In genomic region chr1:67458663-67459062, GRCh38 we compare ENCODE assay signal across 21 cellular contexts.
"Had no signal": no experiment of that assay in that cellular context is flagged by ENCODE, and none has a peak within 500 bp of the region (broad histone marks: within the 10 kb centered on the region; RNA-seq: fewer than 3 reads in every experiment).

No MANE protein-coding gene starts in this region.

- H3K4me3 ChIP-seq: colonic mucosa, heart right ventricle, lower lobe of right lung, sigmoid colon, thoracic aorta, upper lobe of right lung had no signal

- H3K36me3 ChIP-seq: colonic mucosa, heart right ventricle, lower lobe of right lung, sigmoid colon, thoracic aorta, upper lobe of right lung had no signal

- H3K36me3 Mint-ChIP-seq: activated CD4-positive, alpha-beta memory T cell treated with anti-CD3 and anti-CD28 coated beads for 36 hours; activated naive CD4-positive, alpha-beta T cell treated with anti-CD3 and anti-CD28 coated beads, Interleukin-2, amount 10 ng/mL, durations not matched to agents 7 days and 5 days; naive B cell; stimulated activated naive B cell treated with anti-CD40 and anti-IgM and Interleukin-4, amounts not matched to agents 10 μg/mL and 1 μg/mL and 100 μg/mL, for 72 hours had no signal

- H3K27ac Mint-ChIP-seq: activated B cell treated with CpG ODN at 0.5 μM for 24 hours; activated CD4-positive, alpha-beta memory T cell treated with anti-CD3 and anti-CD28 coated beads for 36 hours; activated naive CD4-positive, alpha-beta T cell treated with anti-CD3 and anti-CD28 coated beads, Interleukin-2, amount 10 ng/mL, durations not matched to agents 7 days and 5 days; stimulated activated naive B cell treated with anti-CD40 and anti-IgM and Interleukin-4, amounts not matched to agents 10 μg/mL and 1 μg/mL and 100 μg/mL, for 72 hours had no signal

- H3K4me3 Mint-ChIP-seq: activated B cell treated with CpG ODN at 0.5 μM for 24 hours; activated CD4-positive, alpha-beta memory T cell treated with anti-CD3 and anti-CD28 coated beads for 36 hours; activated naive CD4-positive, alpha-beta T cell treated with anti-CD3 and anti-CD28 coated beads, Interleukin-2, amount 10 ng/mL, durations not matched to agents 7 days and 5 days; naive B cell; neural crest cell; stimulated activated naive B cell treated with anti-CD40 and anti-IgM and Interleukin-4, amounts not matched to agents 10 μg/mL and 1 μg/mL and 100 μg/mL, for 72 hours had no signal

- H3K4me1 Mint-ChIP-seq: activated B cell treated with CpG ODN at 0.5 μM for 24 hours; activated naive CD4-positive, alpha-beta T cell treated with anti-CD3 and anti-CD28 coated beads, Interleukin-2, amount 10 ng/mL, durations not matched to agents 7 days and 5 days; naive B cell; stimulated activated naive B cell treated with anti-CD40 and anti-IgM and Interleukin-4, amounts not matched to agents 10 μg/mL and 1 μg/mL and 100 μg/mL, for 72 hours had no signal

- DNase-seq: activated B cell treated with CpG ODN at 0.5 μM for 24 hours; activated CD4-positive, alpha-beta memory T cell treated with anti-CD3 and anti-CD28 coated beads for 36 hours; activated CD4-positive, alpha-beta T cell treated with anti-CD3 and anti-CD28 coated beads for 4 hours; activated naive CD4-positive, alpha-beta T cell treated with anti-CD3 and anti-CD28 coated beads, Interleukin-2, amount 10 ng/mL, durations not matched to agents 7 days and 5 days; activated T-cell treated with anti-CD3 and anti-CD28 coated beads, Interleukin-2, amount 50 U/mL, for 48 hours; amygdala; colonic mucosa; heart right ventricle; lower lobe of right lung; naive B cell; retina; sigmoid colon; stimulated activated CD4-positive, alpha-beta T cell treated with anti-CD3 and anti-CD28 coated beads, Interleukin-2, amount 100 ng/mL, for 48 hours; stimulated activated CD8-positive, alpha-beta memory T cell treated with anti-CD3 and anti-CD28 coated beads, Interleukin-4, amount 100 ng/mL, for 48 hours; stimulated activated naive B cell treated with anti-CD40 and anti-IgM and Interleukin-4, amounts not matched to agents 10 μg/mL and 1 μg/mL and 100 μg/mL, for 72 hours; T-helper 1 cell; upper lobe of right lung had no signal

- ATAC-seq: heart right ventricle; left lobe of liver; lower lobe of right lung; stimulated activated naive B cell treated with anti-CD40 and anti-IgM and Interleukin-4, amounts not matched to agents 10 μg/mL and 1 μg/mL and 100 μg/mL, for 72 hours; upper lobe of right lung had no signal

- H3K27me3 ChIP-seq: colonic mucosa, heart right ventricle, sigmoid colon, upper lobe of right lung had no signal

- H3K9me3 ChIP-seq: colonic mucosa, heart right ventricle, lower lobe of right lung, sigmoid colon, thoracic aorta, upper lobe of right lung had no signal

- H3K9me3 Mint-ChIP-seq: activated B cell treated with CpG ODN at 0.5 μM for 24 hours; activated CD4-positive, alpha-beta memory T cell treated with anti-CD3 and anti-CD28 coated beads for 36 hours; activated naive CD4-positive, alpha-beta T cell treated with anti-CD3 and anti-CD28 coated beads, Interleukin-2, amount 10 ng/mL, durations not matched to agents 7 days and 5 days; naive B cell; neural crest cell; stimulated activated naive B cell treated with anti-CD40 and anti-IgM and Interleukin-4, amounts not matched to agents 10 μg/mL and 1 μg/mL and 100 μg/mL, for 72 hours had no signal

- H3K27ac ChIP-seq: colonic mucosa, epithelial cell of prostate, lower lobe of right lung, sigmoid colon, thoracic aorta, upper lobe of right lung had no signal

- H3K27me3 Mint-ChIP-seq: activated CD4-positive, alpha-beta memory T cell treated with anti-CD3 and anti-CD28 coated beads for 36 hours; activated naive CD4-positive, alpha-beta T cell treated with anti-CD3 and anti-CD28 coated beads, Interleukin-2, amount 10 ng/mL, durations not matched to agents 7 days and 5 days; naive B cell; stimulated activated naive B cell treated with anti-CD40 and anti-IgM and Interleukin-4, amounts not matched to agents 10 μg/mL and 1 μg/mL and 100 μg/mL, for 72 hours had no signal

- H3K4me1 ChIP-seq: colonic mucosa, lower lobe of right lung, sigmoid colon, upper lobe of right lung had no signal
